8 cellular contexts compared by ENCODE assay signal in the genomic region with DNA sequence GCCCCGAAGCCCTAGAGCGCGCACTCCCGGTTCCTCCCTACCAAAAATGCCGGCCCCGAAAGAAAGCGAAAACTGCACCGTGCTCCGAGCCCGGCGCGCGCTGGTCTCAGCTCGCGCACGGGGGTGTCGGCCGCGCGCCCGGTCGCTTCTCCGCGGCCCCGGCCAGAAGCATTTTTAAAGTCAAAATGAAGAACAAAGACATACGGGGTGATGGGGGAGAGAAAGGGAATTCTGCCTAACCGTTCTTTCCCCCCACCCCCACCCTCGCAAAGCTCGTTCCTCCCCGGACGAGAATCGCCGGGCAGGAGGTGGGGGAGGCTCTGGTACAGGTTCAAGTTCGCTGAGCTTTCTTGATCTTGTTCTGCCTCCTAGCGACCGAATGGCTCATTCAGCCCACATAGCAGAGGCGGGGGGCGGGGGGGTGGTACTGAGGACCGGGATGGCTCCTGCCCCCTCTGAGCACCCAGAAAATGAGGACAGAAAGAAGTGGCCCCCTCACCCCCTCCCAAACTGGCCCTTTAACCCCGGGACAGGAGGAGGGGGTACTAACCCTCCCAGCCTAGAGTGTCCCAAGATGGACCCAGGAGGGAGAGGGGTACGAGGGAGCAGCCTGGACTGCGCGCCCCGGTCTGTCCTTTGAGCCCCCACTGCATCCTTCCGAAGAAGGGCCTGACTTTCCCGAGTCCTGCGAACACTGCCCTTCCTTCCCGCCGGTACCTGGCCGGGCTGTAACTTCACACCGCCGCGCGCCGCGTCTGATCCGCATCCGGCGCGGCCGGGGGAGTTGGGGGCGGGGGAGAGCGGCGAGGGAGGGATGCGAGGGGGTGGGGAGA. TPM values are rescaled to one million over a fixed set of nuclear protein-coding genes. Genes with fewer than 3 reads are reported as not detected.
DNase-seq lines count a peak whose midpoint lies in the region; ATAC-seq and TF ChIP-seq lines count a peak whose summit lies in the region.

No MANE protein-coding gene starts in this region.

- intact Hi-C loops in colonic mucosa (cut with DNase I): loop anchor here (10.0 kb wide), 1 partner anchor 336 kb away; no protein-coding TSS in a partner anchor

- peak overlapping the region; percentile 78 for H3K27ac ChIP-seq in colonic mucosa

- ATAC-seq in GM18505 (IDR thresholded peaks at IDR 0.05; ENCODE audit: unreplicated experiment): peak; percentile 39
- ATAC-seq in HG02970 (IDR thresholded peaks at IDR 0.05; ENCODE audit: low FRiP score, unreplicated experiment): peak; percentile 47
- ATAC-seq in left lobe of liver: peak; percentile 86
- peak; percentile 63 for ATAC-seq in stimulated activated effector memory CD8-positive, alpha-beta T cell treated with anti-CD3 and anti-CD28 coated beads, Interleukin-12 subunit alpha, Interleukin-12 subunit beta, amount 100 ng/mL, for 72 hours

- TF ChIP-seq CTCF in AG09309 (IDR thresholded peaks at IDR 0.05; ENCODE audit: control insufficient read depth, insufficient read depth, low read depth, low read length, missing control alignments): peak; percentile 82
- peak; percentile 50 for TF ChIP-seq CTCF in colonic mucosa (IDR thresholded peaks at IDR 0.05)

- no peaks in the 10 kb centered on the region for H3K9me3 Mint-ChIP-seq in T-helper 1 cell treated with Interleukin-12 subunit alpha and Interleukin-12 subunit beta and Interleukin-4 antibody, amounts not matched to agents 30 μg/mL and 1 μg/mL, for 36 hours
- H3K9me3 Mint-ChIP-seq in stimulated activated effector memory CD8-positive, alpha-beta T cell treated with anti-CD3 and anti-CD28 coated beads, Interleukin-12 subunit alpha, Interleukin-12 subunit beta, amount 100 ng/mL, for 72 hours: no peaks in the 10 kb centered on the region

- H3K27ac Mint-ChIP-seq in T-helper 1 cell treated with Interleukin-12 subunit alpha and Interleukin-12 subunit beta and Interleukin-4 antibody, amounts not matched to agents 30 μg/mL and 1 μg/mL, for 36 hours: no peak overlapping the region
- H3K27ac Mint-ChIP-seq in stimulated activated effector memory CD8-positive, alpha-beta T cell treated with anti-CD3 and anti-CD28 coated beads, Interleukin-12 subunit alpha, Interleukin-12 subunit beta, amount 100 ng/mL, for 72 hours: no peak overlapping the region

- H3K4me3 ChIP-seq in AG09309 (ENCODE audit: control insufficient read depth, low read depth, low read length) (peak overlapping the region; percentile 94), colonic mucosa (peak overlapping the region; percentile 73)

- peaks cover 8% of the 10 kb centered on the region for H3K4me1 ChIP-seq in colonic mucosa

- no peaks in the 10 kb centered on the region for H3K9me3 ChIP-seq in colonic mucosa

- peak; percentile 40 for TF ChIP-seq POLR2A in GM18505 (IDR thresholded peaks at IDR 0.05; ENCODE audit: borderline replicate concordance, extremely low read depth, insufficient read depth, insufficient read length)

- peaks cover 92% of the 10 kb centered on the region for H3K27me3 Mint-ChIP-seq in T-helper 1 cell treated with Interleukin-12 subunit alpha and Interleukin-12 subunit beta and Interleukin-4 antibody, amounts not matched to agents 30 μg/mL and 1 μg/mL, for 36 hours (ENCODE audit: low read depth)

- H3K9ac ChIP-seq in colonic mucosa (ENCODE audit: low read depth in 2 of 2, low read length in 2 of 2): peak overlapping the region; percentile 64 to 88

- no peaks in the 10 kb centered on the region for H3K36me3 ChIP-seq in colonic mucosa

- DNase-seq in AG09309 (ENCODE audit: low read depth): peak; percentile 59
- DNase-seq in NCI-H146 (lab: John Stamatoyannopoulos, UW): peak; percentile 69
- peak; percentile 91 for DNase-seq in colonic mucosa
- peak; percentile 71 for DNase-seq in left lobe of liver (ENCODE audit: low spot score)
- DNase-seq in stimulated activated effector memory CD8-positive, alpha-beta T cell treated with anti-CD3 and anti-CD28 coated beads, Interleukin-12 subunit alpha, Interleukin-12 subunit beta, amount 100 ng/mL, for 72 hours (ENCODE audit: low spot score in 2 of 2): peak in 1 of 2 donors; percentile 62

- no peaks in the 10 kb centered on the region for H3K27me3 ChIP-seq in colonic mucosa

- peak overlapping the region; percentile 79 for H3K4me3 Mint-ChIP-seq in T-helper 1 cell treated with Interleukin-12 subunit alpha and Interleukin-12 subunit beta and Interleukin-4 antibody, amounts not matched to agents 30 μg/mL and 1 μg/mL, for 36 hours
- peak overlapping the region; percentile 77 for H3K4me3 Mint-ChIP-seq in stimulated activated effector memory CD8-positive, alpha-beta T cell treated with anti-CD3 and anti-CD28 coated beads, Interleukin-12 subunit alpha, Interleukin-12 subunit beta, amount 100 ng/mL, for 72 hours

- no peaks in the 10 kb centered on the region for H3K36me3 Mint-ChIP-seq in T-helper 1 cell treated with Interleukin-12 subunit alpha and Interleukin-12 subunit beta and Interleukin-4 antibody, amounts not matched to agents 30 μg/mL and 1 μg/mL, for 36 hours (ENCODE audit: low read depth)
- no peaks in the 10 kb centered on the region for H3K36me3 Mint-ChIP-seq in stimulated activated effector memory CD8-positive, alpha-beta T cell treated with anti-CD3 and anti-CD28 coated beads, Interleukin-12 subunit alpha, Interleukin-12 subunit beta, amount 100 ng/mL, for 72 hours

- peaks cover 18% of the 10 kb centered on the region for H3K4me1 Mint-ChIP-seq in T-helper 1 cell treated with Interleukin-12 subunit alpha and Interleukin-12 subunit beta and Interleukin-4 antibody, amounts not matched to agents 30 μg/mL and 1 μg/mL, for 36 hours (ENCODE audit: low read depth)
- H3K4me1 Mint-ChIP-seq in stimulated activated effector memory CD8-positive, alpha-beta T cell treated with anti-CD3 and anti-CD28 coated beads, Interleukin-12 subunit alpha, Interleukin-12 subunit beta, amount 100 ng/mL, for 72 hours: peaks cover 36% of the 10 kb centered on the region

RNA-seq across cellular contexts. Expression of a gene that starts 3.1 kb away (rescaled TPM):
- total RNA-seq in colonic mucosa (10 to 100 TPM; 22.9 to 27.1 TPM), left lobe of liver (0.50 TPM)

Comparison
In these comparisons a context has a peak if more than half of its experiments do, and no peak if none do; other contexts are left out.
1. RNA of a gene that starts 3.1 kb away (total RNA-seq): 22.9 to 27.1 TPM in colonic mucosa; 0.50 TPM in left lobe of liver (single experiment); every median in the first group is over 10 times any median in the second.
2. Peak in every context shown above with its lines, with median percentiles within 50 percentile points of each other: ATAC-seq.